19 cellular contexts compared by ENCODE assay signal in the genomic region with DNA sequence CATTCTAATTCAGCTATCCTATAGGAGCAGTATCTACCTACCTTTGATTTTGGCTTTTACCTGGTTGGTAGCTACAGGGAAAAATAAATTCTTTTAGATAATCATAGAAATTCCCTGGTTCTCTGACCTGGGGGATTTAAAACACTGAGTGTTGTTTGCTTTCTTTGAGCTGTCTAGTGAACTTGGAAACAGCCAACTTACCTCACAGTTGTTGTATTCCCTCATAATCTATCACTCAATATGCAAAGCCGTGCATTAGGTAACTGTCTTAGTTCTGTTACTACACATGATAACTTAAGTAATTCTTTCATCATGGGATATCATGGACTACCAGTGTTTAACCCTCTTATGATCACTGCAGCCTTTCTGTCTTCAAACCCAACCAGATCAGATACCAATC.
DNase-seq lines count a peak whose midpoint lies in the region; ATAC-seq, FAIRE-seq and TF ChIP-seq lines count a peak whose summit lies in the region.
"Had no signal": no experiment of that assay in that cellular context is flagged by ENCODE, and none has a peak within 500 bp of the region (broad histone marks: within the 10 kb centered on the region; RNA-seq: fewer than 3 reads in every experiment).

No MANE protein-coding gene starts in this region.

- peaks cover 0 to 2% (median 0%) of the 10 kb centered on the region in 4 donors for H3K36me3 ChIP-seq in liver (ENCODE audit: control insufficient read depth in 4 of 4, insufficient read depth in 3 of 4, low read depth in 1 of 4, low read length in 3 of 4)
- H3K36me3 ChIP-seq in HepG2 (replicated peaks in 1 of 2; ENCODE audit: control insufficient read depth in 1 of 2, insufficient read depth in 2 of 2, low read length in 2 of 2) = peaks cover 5 to 25% of the 10 kb centered on the region in 2 experiments; a peak in 4 of 5 replicates
- H3K36me3 ChIP-seq in KMS-11 (ENCODE audit: insufficient read depth) = no peaks in the 10 kb centered on the region; the same call in 1 of the 2 replicates
- H3K36me3 ChIP-seq: ovary, uterus had no signal

- H3K4me3 ChIP-seq in liver (ENCODE audit: low read depth in 1 of 3, low read length in 3 of 3) = peak overlapping the region in 2 of 3 donors; percentile 1 to 33
- H3K4me3 ChIP-seq in HepG2 (replicated peaks in 1 of 3; ENCODE audit: insufficient read depth in 1 of 3, low read depth in 2 of 3, low read length in 3 of 3) = no peak overlapping the region
- H3K4me3 ChIP-seq in KMS-11 (IDR thresholded peaks at IDR 0.05; ENCODE audit: insufficient read depth, low read depth, low read length) = no peak overlapping the region
- H3K4me3 ChIP-seq: GM12878, ovary, sigmoid colon, uterus had no signal

- no peak for TF ChIP-seq RAD21 in liver (IDR thresholded peaks at IDR 0.05)
- TF ChIP-seq RAD21 in HepG2 (CRISPR knock-in tag; IDR thresholded peaks at IDR 0.05) = no peak

- TF ChIP-seq EP300 in HepG2 (IDR thresholded peaks at IDR 0.05; ENCODE audit: low read depth in 2 of 2, low read length in 2 of 2) = no peak
- no peak for TF ChIP-seq EP300 in HepG2 (CRISPR knock-in tag; IDR thresholded peaks at IDR 0.05; ENCODE audit: borderline replicate concordance)

- TF ChIP-seq CTCF in liver (IDR thresholded peaks at IDR 0.05; ENCODE audit: low read depth, low read length, missing input control) = no peak
- TF ChIP-seq CTCF in HepG2 (CRISPR knock-in tag; IDR thresholded peaks at IDR 0.05) = no peak
- no peak for TF ChIP-seq CTCF in KMS-11 (conservative IDR thresholded peaks at IDR 0.05; ENCODE audit: low read depth, low read length)
- no peak for TF ChIP-seq CTCF in Calu3 (IDR thresholded peaks at IDR 0.05; ENCODE audit: unreplicated experiment)

- no peak overlapping the region for H3K4me2 ChIP-seq in HepG2 (ENCODE audit: low read depth, low read length)
- H3K4me2 ChIP-seq in KMS-11 = peak overlapping the region; percentile 33; the same call in 1 of the 2 replicates

- peaks cover 12% of the 10 kb centered on the region for H3K4me1 Mint-ChIP-seq in activated naive CD8-positive, alpha-beta T cell treated with anti-CD3 and anti-CD28 coated beads, Interleukin-2, amount 50 U/mL, for 24 hours
- no peaks in the 10 kb centered on the region for H3K4me1 Mint-ChIP-seq in Calu3 (ENCODE audit: low read depth, unreplicated experiment)

- in situ Hi-C loops in HepG2 (cut with HindIII; ENCODE audit: extremely low pct_ligation_motif_present, low pct_unique_long_range_greater_than_20kb) = loop anchor here (25.0 kb wide), 1 partner anchor 832 kb away; a partner anchor contains a TSS

- H3K27me3 ChIP-seq in liver (ENCODE audit: control insufficient read depth in 4 of 4, insufficient read depth in 4 of 4, low read length in 3 of 4) (no peaks in the 10 kb centered on the region), HepG2 (ENCODE audit: control insufficient read depth in 1 of 2, insufficient read depth in 2 of 2, low read length in 2 of 2) (no peaks in the 10 kb centered on the region), KMS-11 (ENCODE audit: insufficient read depth, low read depth) (no peaks in the 10 kb centered on the region)
- H3K27me3 ChIP-seq: ovary, sigmoid colon, uterus had no signal

- 83% methylated on average over 1 of the region's 1 CpG for WGBS in liver
- 96% methylated on average over 1 of the region's 1 CpG for WGBS in HepG2 (ENCODE audit: low lambda C conversion rate)

- peak overlapping the region; percentile 48 for H3K4me3 Mint-ChIP-seq in activated naive CD8-positive, alpha-beta T cell treated with anti-CD3 and anti-CD28 coated beads, Interleukin-2, amount 50 U/mL, for 24 hours
- H3K4me3 Mint-ChIP-seq in Calu3 (ENCODE audit: low read depth, unreplicated experiment) = no peak overlapping the region

- intact Hi-C loops in HepG2 (cut with micrococcal nuclease; ENCODE audit: unreplicated experiment) (no loop called here), Calu3 (cut with micrococcal nuclease; ENCODE audit: unreplicated experiment) (no loop called here)

- H3K4me1 ChIP-seq in liver (ENCODE audit: control insufficient read depth in 4 of 4, insufficient read depth in 4 of 4, low read length in 3 of 4) (peaks cover 0 to 3% (median 0%) of the 10 kb centered on the region in 4 donors), HepG2 (ENCODE audit: insufficient read depth, low read length) (peaks cover 29% of the 10 kb centered on the region), KMS-11 (ENCODE audit: low read depth, poor library complexity, severe bottlenecking) (peaks cover 11% of the 10 kb centered on the region)
- H3K4me1 ChIP-seq: uterus had no signal

- ATAC-seq in HepG2 (no peak), HG03139 (IDR thresholded peaks at IDR 0.05; ENCODE audit: unreplicated experiment) (no peak)
- no peak for ATAC-seq in activated naive CD8-positive, alpha-beta T cell treated with anti-CD3 and anti-CD28 coated beads, Interleukin-2, amount 50 U/mL, for 24 hours
- ATAC-seq: lower lobe of right lung had no signal

- BruUV-seq in HepG2 (replicated peaks; lab: Mats Ljungman, UMichigan) (no TSS peak), Calu3 (replicated peaks; lab: Mats Ljungman, UMichigan) (no TSS peak)

- H3K9me3 Mint-ChIP-seq in activated naive CD8-positive, alpha-beta T cell treated with anti-CD3 and anti-CD28 coated beads, Interleukin-2, amount 50 U/mL, for 24 hours = peaks cover 4% of the 10 kb centered on the region
- no peaks in the 10 kb centered on the region for H3K9me3 Mint-ChIP-seq in Calu3 (ENCODE audit: low read depth, unreplicated experiment)

- H4K20me1 ChIP-seq in HepG2 (ENCODE audit: insufficient read depth, low read length) (no peaks in the 10 kb centered on the region), KMS-11 (ENCODE audit: insufficient read depth) (no peaks in the 10 kb centered on the region)

- no peak overlapping the region for H3K9ac ChIP-seq in liver (ENCODE audit: low read depth in 1 of 2, low read length in 2 of 2)
- no peak overlapping the region for H3K9ac ChIP-seq in HepG2 (ENCODE audit: insufficient read depth, low read depth, low read length)
- no peak overlapping the region for H3K9ac ChIP-seq in KMS-11

- DNase-seq in HepG2 (ENCODE audit: low spot score) = no peak
- DNase-seq in activated naive CD8-positive, alpha-beta T cell treated with anti-CD3 and anti-CD28 coated beads, Interleukin-2, amount 50 U/mL, for 24 hours = no peak
- no peak for DNase-seq in NCI-H2227 treated with DMSO at 0.1 percent for 48 hours (lab: John Stamatoyannopoulos, UW)
- no peak for DNase-seq in Calu3
- no peak for DNase-seq in stimulated activated CD4-positive, alpha-beta T cell treated with anti-CD3 and anti-CD28 coated beads, Interleukin-4, amount 100 ng/mL, for 4 hours
- DNase-seq: activated CD4-positive, alpha-beta T cell treated with anti-CD3 and anti-CD28 coated beads for 1 hour; caudate nucleus; lower lobe of right lung; NCI-H1417; NCI-H69; ovary; sigmoid colon; substantia nigra; uterus had no signal

- H3K27me3 Mint-ChIP-seq in activated naive CD8-positive, alpha-beta T cell treated with anti-CD3 and anti-CD28 coated beads, Interleukin-2, amount 50 U/mL, for 24 hours = no peaks in the 10 kb centered on the region
- H3K27me3 Mint-ChIP-seq in Calu3 (ENCODE audit: unreplicated experiment) = no peaks in the 10 kb centered on the region

- peaks cover 32% of the 10 kb centered on the region for H3K36me3 Mint-ChIP-seq in activated naive CD8-positive, alpha-beta T cell treated with anti-CD3 and anti-CD28 coated beads, Interleukin-2, amount 50 U/mL, for 24 hours (ENCODE audit: low read depth)
- peaks cover 5% of the 10 kb centered on the region for H3K36me3 Mint-ChIP-seq in Calu3 (ENCODE audit: insufficient read depth, unreplicated experiment)

- no peak for FAIRE-seq in HepG2 (lab: Jason Lieb, UNC)
- FAIRE-seq: G401.6, GM12878 had no signal

- H2AFZ ChIP-seq in HepG2 (ENCODE audit: low read length) = no peak overlapping the region
- no peak overlapping the region for H2AFZ ChIP-seq in KMS-11 (ENCODE audit: low read depth)

- CTCF ChIA-PET in HepG2 (lab: Yijun Ruan, JAX; ENCODE audit: low intra/inter-chr PET ratio, low total read pairs) (no interaction called here), Calu3 (lab: Charles Lee) (no interaction called here)

- H3K27ac Mint-ChIP-seq in activated naive CD8-positive, alpha-beta T cell treated with anti-CD3 and anti-CD28 coated beads, Interleukin-2, amount 50 U/mL, for 24 hours = peak overlapping the region; percentile 16
- no peak overlapping the region for H3K27ac Mint-ChIP-seq in Calu3 (ENCODE audit: unreplicated experiment)

- POLR2A ChIA-PET in HepG2 (lab: Yijun Ruan, JAX) = no interaction called here

- no peak for TF ChIP-seq POLR2A in HepG2 (IDR thresholded peaks at IDR 0.05; ENCODE audit: insufficient read depth in 1 of 2, low read depth in 2 of 2, low read length in 2 of 2)

- H3K9me3 ChIP-seq in liver (ENCODE audit: control insufficient read depth in 4 of 4, low read length in 3 of 4) = no peaks in the 10 kb centered on the region
- no peaks in the 10 kb centered on the region for H3K9me3 ChIP-seq in HepG2 (ENCODE audit: low read length)
- H3K9me3 ChIP-seq: lower lobe of right lung, ovary, sigmoid colon, uterus had no signal

- H3K27ac ChIP-seq in liver (ENCODE audit: low read depth in 1 of 2, low read length in 2 of 2) = peak overlapping the region; percentile 10 to 39
- no peak overlapping the region for H3K27ac ChIP-seq in HepG2 (ENCODE audit: extremely low read length, insufficient read depth, low read length)
- H3K27ac ChIP-seq in KMS-11 = peak overlapping the region; percentile 2; the same call in 1 of the 2 replicates
- H3K27ac ChIP-seq: lower lobe of right lung, ovary, sigmoid colon, uterus had no signal

- H3K79me2 ChIP-seq in HepG2 (ENCODE audit: insufficient read depth, low read length) = no peaks in the 10 kb centered on the region
- H3K79me2 ChIP-seq in KMS-11 (ENCODE audit: insufficient read depth, low read depth) = no peaks in the 10 kb centered on the region

TF ChIP-seq in liver, 16 proteins besides CTCF, POLR2A, EP300 and RAD21:
- TF ChIP-seq EGR1 (IDR thresholded peaks at IDR 0.05; ENCODE audit: low read depth in 2 of 2) (no peak), FOXA1 (IDR thresholded peaks at IDR 0.05) (no peak)
- TF ChIP-seq, protein P1, sequence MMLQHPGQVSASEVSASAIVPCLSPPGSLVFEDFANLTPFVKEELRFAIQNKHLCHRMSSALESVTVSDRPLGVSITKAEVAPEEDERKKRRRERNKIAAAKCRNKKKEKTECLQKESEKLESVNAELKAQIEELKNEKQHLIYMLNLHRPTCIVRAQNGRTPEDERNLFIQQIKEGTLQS (IDR thresholded peaks at IDR 0.05) = no peak

TF ChIP-seq in HepG2, 621 proteins besides CTCF, POLR2A, EP300 and RAD21 (continues in another document):
- TF ChIP-seq TOE1 (CRISPR knock-in tag; IDR thresholded peaks at IDR 0.05) (no peak), ZNF550 (CRISPR knock-in tag; IDR thresholded peaks at IDR 0.05; ENCODE audit: borderline replicate concordance) (no peak), ZSCAN30 (CRISPR knock-in tag; IDR thresholded peaks at IDR 0.05) (no peak), ZMYM4 (CRISPR knock-in tag; IDR thresholded peaks at IDR 0.05) (no peak), MZF1 (CRISPR knock-in tag; IDR thresholded peaks at IDR 0.05; ENCODE audit: borderline replicate concordance) (no peak), ZZZ3 (CRISPR knock-in tag; IDR thresholded peaks at IDR 0.05; ENCODE audit: borderline replicate concordance) (no peak), ZNF558 (CRISPR knock-in tag; IDR thresholded peaks at IDR 0.05; ENCODE audit: borderline replicate concordance) (no peak), ONECUT2 (CRISPR knock-in tag; IDR thresholded peaks at IDR 0.05) (no peak), HDAC6 (IDR thresholded peaks at IDR 0.05; ENCODE audit: low read depth, low read length) (no peak)

Comparison
In these comparisons a context has a peak if more than half of its experiments do, and no peak if none do; other contexts are left out.
1. H3K4me3 ChIP-seq: peak in liver (2 of 3); none in HepG2 (0 of 3) and KMS-11 (single experiment).